ENCODE assay signal across 14 cellular contexts in genomic region chr7:2876031-2876862, GRCh38. TPM values are rescaled to one million over a fixed set of nuclear protein-coding genes. Genes with fewer than 3 reads are reported as not detected.
A peak's percentile ranks its signal among the peaks of the same experiment; 100 is the strongest.
DNase-seq lines count a peak whose midpoint lies in the region; ATAC-seq lines count a peak whose summit lies in the region.
"Had no signal": no experiment of that assay in that cellular context is flagged by ENCODE, and none has a peak within 500 bp of the region (broad histone marks: within the 10 kb centered on the region; RNA-seq: fewer than 3 reads in every experiment).

No MANE protein-coding gene starts in this region.

- intact Hi-C loops in naive thymus-derived CD4-positive, alpha-beta T cell (cut with micrococcal nuclease) = no loop called here

- peak; percentile 93 for DNase-seq in COLO668 (lab: John Stamatoyannopoulos, UW; ENCODE audit: unreplicated experiment)
- peak; percentile 41 for DNase-seq in NCI-H1092 (lab: John Stamatoyannopoulos, UW)
- peak; percentile 70 for DNase-seq in astrocyte of the hippocampus (ENCODE audit: low read depth, low spot score)
- DNase-seq in lung microvascular endothelial cell (ENCODE audit: low read depth in 2 of 2) = peak; percentile 68 to 86
- DNase-seq in naive thymus-derived CD4-positive, alpha-beta T cell = no peak
- DNase-seq in HuH-7.5 (ENCODE audit: low spot score) = no peak
- DNase-seq: activated CD4-positive, alpha-beta T cell treated with anti-CD3 and anti-CD28 coated beads for 4 hours; Caco-2; MM.1S had no signal

- H3K9me3 ChIP-seq in naive thymus-derived CD4-positive, alpha-beta T cell (ENCODE audit: control insufficient read depth in 2 of 3, low read length in 3 of 3) = no peaks in the 10 kb centered on the region
- H3K9me3 ChIP-seq: Caco-2, esophagus muscularis mucosa had no signal

- peaks cover 37% of the 10 kb centered on the region for H3K4me1 Mint-ChIP-seq in stimulated activated memory B cell treated with anti-CD40 and anti-IgM and Interleukin-4, amounts not matched to agents 10 μg/mL and 1 μg/mL and 100 μg/mL, for 72 hours
- H3K4me1 Mint-ChIP-seq in naive thymus-derived CD4-positive, alpha-beta T cell = peaks cover 18 to 74% (median 60%) of the 10 kb centered on the region in 7 donors

- no peaks in the 10 kb centered on the region for H3K36me3 ChIP-seq in naive thymus-derived CD4-positive, alpha-beta T cell (ENCODE audit: control insufficient read depth in 2 of 3, insufficient read depth in 3 of 3, low read length in 3 of 3)
- H3K36me3 ChIP-seq: esophagus muscularis mucosa had no signal

- no peaks in the 10 kb centered on the region for H3K9me3 Mint-ChIP-seq in stimulated activated memory B cell treated with anti-CD40 and anti-IgM and Interleukin-4, amounts not matched to agents 10 μg/mL and 1 μg/mL and 100 μg/mL, for 72 hours
- H3K9me3 Mint-ChIP-seq in naive thymus-derived CD4-positive, alpha-beta T cell = no peaks in the 10 kb centered on the region

- no peaks in the 10 kb centered on the region for H3K27me3 ChIP-seq in naive thymus-derived CD4-positive, alpha-beta T cell (ENCODE audit: control insufficient read depth in 2 of 2, insufficient read depth in 2 of 2, low read length in 2 of 2)

- no peak overlapping the region for H3K4me3 ChIP-seq in naive thymus-derived CD4-positive, alpha-beta T cell (ENCODE audit: low read length)
- H3K4me3 ChIP-seq: esophagus muscularis mucosa, lung had no signal

- no peak overlapping the region for H3K27ac Mint-ChIP-seq in stimulated activated memory B cell treated with anti-CD40 and anti-IgM and Interleukin-4, amounts not matched to agents 10 μg/mL and 1 μg/mL and 100 μg/mL, for 72 hours
- H3K27ac Mint-ChIP-seq in naive thymus-derived CD4-positive, alpha-beta T cell = peak overlapping the region in 2 of 9 donors; percentile 15 to 71

- H3K36me3 Mint-ChIP-seq in stimulated activated memory B cell treated with anti-CD40 and anti-IgM and Interleukin-4, amounts not matched to agents 10 μg/mL and 1 μg/mL and 100 μg/mL, for 72 hours = no peaks in the 10 kb centered on the region
- no peaks in the 10 kb centered on the region for H3K36me3 Mint-ChIP-seq in naive thymus-derived CD4-positive, alpha-beta T cell

- no peaks in the 10 kb centered on the region for H3K27me3 Mint-ChIP-seq in stimulated activated memory B cell treated with anti-CD40 and anti-IgM and Interleukin-4, amounts not matched to agents 10 μg/mL and 1 μg/mL and 100 μg/mL, for 72 hours
- no peaks in the 10 kb centered on the region for H3K27me3 Mint-ChIP-seq in naive thymus-derived CD4-positive, alpha-beta T cell

- H3K27ac ChIP-seq in naive thymus-derived CD4-positive, alpha-beta T cell (ENCODE audit: low read depth, low read length) = no peak overlapping the region
- H3K27ac ChIP-seq: esophagus muscularis mucosa had no signal

- no peak overlapping the region for H3K4me3 Mint-ChIP-seq in stimulated activated memory B cell treated with anti-CD40 and anti-IgM and Interleukin-4, amounts not matched to agents 10 μg/mL and 1 μg/mL and 100 μg/mL, for 72 hours
- H3K4me3 Mint-ChIP-seq in naive thymus-derived CD4-positive, alpha-beta T cell = peak overlapping the region in 2 of 10 donors; percentile 7 to 25

- CTCF ChIA-PET in naive thymus-derived CD4-positive, alpha-beta T cell (lab: Charles Lee) = interaction anchor here (0.6 kb wide), 1 partner anchor 23 kb away, joined by 3 read pairs; no protein-coding TSS in a partner anchor

- no peak for ATAC-seq in GM18909 (IDR thresholded peaks at IDR 0.05; ENCODE audit: poor library complexity, unreplicated experiment)
- no peak for ATAC-seq in stimulated activated memory B cell treated with anti-CD40 and anti-IgM and Interleukin-4, amounts not matched to agents 10 μg/mL and 1 μg/mL and 100 μg/mL, for 72 hours
- ATAC-seq in naive thymus-derived CD4-positive, alpha-beta T cell = no peak
- ATAC-seq: sciatic nerve had no signal

- H3K4me1 ChIP-seq in naive thymus-derived CD4-positive, alpha-beta T cell (ENCODE audit: control insufficient read depth in 2 of 2, insufficient read depth in 2 of 2, low read length in 2 of 2) = peaks cover 10 to 22% of the 10 kb centered on the region in 2 donors
- H3K4me1 ChIP-seq: Caco-2 had no signal

- POLR2A ChIA-PET in naive thymus-derived CD4-positive, alpha-beta T cell (lab: Charles Lee) = interaction anchor here (0.6 kb wide), 1 partner anchor 1290 kb away, joined by 3 read pairs; no protein-coding TSS in a partner anchor

RNA-seq across cellular contexts. Expression of gene GNA12, which starts 32.1 kb away (rescaled TPM):
- total RNA-seq in lung microvascular endothelial cell = 22.0 and 27.2 TPM in 2 replicates
- 10 to 100 TPM; 18.1 to 25.7 (median 21.0) TPM for total RNA-seq in naive thymus-derived CD4-positive, alpha-beta T cell
- 1 to 10 TPM; 4.2 to 9.2 TPM for polyA plus RNA-seq in naive thymus-derived CD4-positive, alpha-beta T cell

Comparison
In these comparisons a context has a peak if more than half of its experiments do, and no peak if none do; other contexts are left out.
1. DNase-seq: peak in COLO668 (single experiment), NCI-H1092 (single experiment), astrocyte of the hippocampus (single experiment) and lung microvascular endothelial cell (2 of 2); none in naive thymus-derived CD4-positive, alpha-beta T cell (0 of 9) and HuH-7.5 (single experiment).